ENCODE assay signal across 13 cellular contexts in genomic region chr17:42245183-42245582, GRCh38. TPM values are rescaled to one million over a fixed set of nuclear protein-coding genes. Genes with fewer than 3 reads are reported as not detected.
"Had no signal": no experiment of that assay in that cellular context is flagged by ENCODE, and none has a peak within 500 bp of the region (broad histone marks: within the 10 kb centered on the region; RNA-seq: fewer than 3 reads in every experiment).

No MANE protein-coding gene starts in this region.

RNA-seq across cellular contexts. Expression of gene HCRT, which starts 59.9 kb away (rescaled TPM):
- total RNA-seq: activated B cell treated with CpG ODN at 0.5 μM for 24 hours; activated CD4-positive, alpha-beta memory T cell treated with anti-CD3 and anti-CD28 coated beads for 36 hours; activated CD4-positive, alpha-beta T cell treated with anti-CD3 and anti-CD28 coated beads, Interleukin-2, amount 10 ng/mL, durations not matched to agents 24 days and 14 days; activated CD8-positive, alpha-beta memory T cell treated with anti-CD3 and anti-CD28 coated beads for 36 hours; activated CD8-positive, alpha-beta T cell treated with anti-CD3 and anti-CD28 coated beads for 36 hours; activated naive CD8-positive, alpha-beta T cell treated with anti-CD3 and anti-CD28 coated beads, Interleukin-2, amount 10 ng/mL, durations not matched to agents 7 days and 5 days; activated T-helper 2 cell treated with anti-CD3 and anti-CD28 coated beads, Interferon-gamma antibody, Interleukin-2, Interleukin-4, amounts not matched to agents 10 μg/mL and 5 μg/mL and 100 μg/mL, durations not matched to agents 14 hours and 24 hours and 36 hours; ascending aorta; bronchial epithelial cell; T-cell; T-helper 1 cell treated with Interleukin-12 subunit alpha and Interleukin-12 subunit beta and Interleukin-4 antibody, amounts not matched to agents 30 ng/mL and 1 ng/mL, for 36 hours had no signal
- polyA plus RNA-seq: adipose tissue, cardiac muscle cell had no signal
